Comparison of ENCODE assay signal across 22 cellular contexts in the genomic region with DNA sequence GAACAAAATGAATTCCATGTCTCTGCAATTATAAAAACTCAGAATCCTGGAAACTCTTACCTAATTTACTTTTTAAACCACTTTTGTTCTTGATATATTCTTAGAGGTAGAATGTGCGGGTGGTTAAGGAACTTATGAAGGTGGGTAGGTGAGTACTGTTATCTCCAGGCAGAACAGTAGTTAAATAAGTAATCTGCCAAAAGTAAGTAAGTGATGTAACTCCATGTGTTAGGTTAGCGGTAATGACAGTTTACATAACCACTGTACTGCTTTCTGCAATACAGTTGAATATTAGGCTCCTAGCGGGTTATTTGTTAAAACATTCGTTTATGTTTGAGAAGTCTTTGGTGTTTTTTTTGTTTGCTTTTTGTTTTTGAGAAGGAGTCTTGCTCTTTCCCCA. TPM values are rescaled to one million over a fixed set of nuclear protein-coding genes. Genes with fewer than 3 reads are reported as not detected.
"Had no signal": no experiment of that assay in that cellular context is flagged by ENCODE, and none has a peak within 500 bp of the region (broad histone marks: within the 10 kb centered on the region; RNA-seq: fewer than 3 reads in every experiment).

No MANE protein-coding gene starts in this region.

- H3K27ac ChIP-seq: coronary artery, dorsolateral prefrontal cortex, esophagus muscularis mucosa, foreskin keratinocyte, gastroesophageal sphincter, hepatocyte, left lung, lower lobe of right lung had no signal

- H3K4me2 ChIP-seq: hepatocyte had no signal

- H3K27me3 ChIP-seq: dorsolateral prefrontal cortex, esophagus muscularis mucosa, foreskin keratinocyte, gastroesophageal sphincter, hepatocyte had no signal

- H3K9me3 ChIP-seq: esophagus muscularis mucosa, gastroesophageal sphincter, heart left ventricle, left lung, lower lobe of right lung had no signal

- DNase-seq: dermis blood vessel endothelial cell; dorsolateral prefrontal cortex; effector CD4-positive, alpha-beta T cell; effector memory CD4-positive, alpha-beta T cell; foreskin keratinocyte; heart left ventricle; hypothalamus; immature natural killer cell; islet precursor cell; kidney; kidney glomerular epithelial cell; left colon; left lung; left ventricle myocardium superior; lower lobe of right lung; mesendoderm; midbrain; naive thymus-derived CD4-positive, alpha-beta T cell had no signal

- ATAC-seq: foreskin keratinocyte; gastroesophageal sphincter; heart left ventricle; left colon; left lung; left ventricle myocardium superior; naive thymus-derived CD4-positive, alpha-beta T cell had no signal

- H3K27ac Mint-ChIP-seq: immature natural killer cell; naive thymus-derived CD4-positive, alpha-beta T cell had no signal

- H2AFZ ChIP-seq: hepatocyte had no signal

- H3K4me1 ChIP-seq: foreskin keratinocyte had no signal

- H3K36me3 ChIP-seq: esophagus muscularis mucosa, gastroesophageal sphincter, left lung, lower lobe of right lung had no signal

- H3K4me3 Mint-ChIP-seq: immature natural killer cell; naive thymus-derived CD4-positive, alpha-beta T cell had no signal

- H3K36me3 Mint-ChIP-seq: immature natural killer cell; naive thymus-derived CD4-positive, alpha-beta T cell had no signal

- H3K4me3 ChIP-seq: coronary artery, dorsolateral prefrontal cortex, esophagus muscularis mucosa, gastroesophageal sphincter, heart left ventricle, hepatocyte, left lung, lower lobe of right lung had no signal

RNA-seq across cellular contexts. Expression of gene LARGE1, which starts 7.1 kb away (rescaled TPM):
- polyA plus RNA-seq: naive thymus-derived CD4-positive, alpha-beta T cell had no signal
